In the genomic region with DNA sequence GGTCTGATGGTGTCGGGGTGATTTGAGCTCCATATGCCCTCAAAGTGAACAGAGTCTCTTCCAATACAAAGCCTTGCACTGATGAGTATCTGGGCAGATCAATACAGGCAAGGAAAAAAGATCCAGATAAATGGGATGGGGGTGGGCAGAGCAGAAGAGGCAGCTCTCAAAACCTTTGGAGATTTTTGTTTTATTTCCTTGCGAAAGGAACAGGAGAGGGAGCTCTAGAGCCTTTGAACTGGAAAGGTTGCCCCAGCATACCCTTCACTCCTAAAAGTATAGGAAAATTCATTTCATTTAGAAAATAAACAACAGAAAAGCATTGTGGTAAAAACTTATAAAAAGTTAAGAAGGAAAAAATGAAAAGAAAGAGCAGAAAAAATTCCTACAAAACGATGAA, we compare ENCODE assay signal across 8 cellular contexts. TPM values are rescaled to one million over a fixed set of nuclear protein-coding genes. Genes with fewer than 3 reads are reported as not detected.
DNase-seq lines count a peak whose midpoint lies in the region; ATAC-seq and TF ChIP-seq lines count a peak whose summit lies in the region.
"Had no signal": no experiment of that assay in that cellular context is flagged by ENCODE, and none has a peak within 500 bp of the region (broad histone marks: within the 10 kb centered on the region; RNA-seq: fewer than 3 reads in every experiment).

No MANE protein-coding gene starts in this region.

- in situ Hi-C loops in mammary epithelial cell (cut with MboI; ENCODE audit: low sequenced_read_pairs in 2 of 2): no loop called here

- no TSS peak for BruUV-seq in mammary epithelial cell (replicated peaks; lab: Mats Ljungman, UMichigan)

- H3K4me3 ChIP-seq in NB4 (ENCODE audit: low read depth, low read length) (no peak overlapping the region), mammary epithelial cell (replicated peaks in 1 of 3; ENCODE audit: insufficient read depth in 1 of 3, low read depth in 2 of 3, low read length in 3 of 3) (no peak overlapping the region)

- no peaks in the 10 kb centered on the region for H3K9me3 ChIP-seq in mammary epithelial cell (replicated peaks; ENCODE audit: insufficient read depth, low read length)

- peak overlapping the region; percentile 70 for H2AFZ ChIP-seq in mammary epithelial cell (ENCODE audit: low read depth, low read length)

- 44% methylated on average over 3 of the region's 3 CpGs for WGBS in mammary epithelial cell (ENCODE audit: low coverage, missing lambda C conversion rate)

- H3K36me3 Mint-ChIP-seq in progenitor cell of endocrine pancreas (ENCODE audit: insufficient read depth): no peaks in the 10 kb centered on the region
- no peaks in the 10 kb centered on the region for H3K36me3 Mint-ChIP-seq in activated T-helper 1 cell treated with anti-CD3 and anti-CD28 coated beads, Interleukin-12 subunit alpha, Interleukin-12 subunit beta, Interleukin-2, Interleukin-4 antibody, amounts not matched to agents 30 ng/mL and 10 ng/mL and 1 ng/mL, durations not matched to agents 14 hours and 24 hours and 36 hours (ENCODE audit: low read depth)

- peaks cover 5% of the 10 kb centered on the region for H3K4me1 ChIP-seq in mammary epithelial cell (ENCODE audit: insufficient read depth, low read length)

- CTCF ChIA-PET in GM10248 (lab: Yijun Ruan, JAX): interaction anchor here (0.9 to 2.8 kb wide), 10 partner anchors 9 to 451 kb away, joined by 3 to 17 read pairs (median 4); no protein-coding TSS in a partner anchor
- CTCF ChIA-PET in mammary epithelial cell (lab: Charles Lee; ENCODE audit: low non-redundant PET): interaction anchor here (0.5 to 1.3 kb wide), 6 partner anchors 54 to 261 kb away, joined by 3 to 18 read pairs (median 4); no protein-coding TSS in a partner anchor

- no peaks in the 10 kb centered on the region for H3K36me3 ChIP-seq in mammary epithelial cell (ENCODE audit: insufficient read depth, low read length)

- peak; percentile 11 for TF ChIP-seq CTCF in GM10248 (IDR thresholded peaks at IDR 0.05; ENCODE audit: control extremely low read depth, extremely low read depth, low read depth, missing control alignments)
- peak; percentile 38 for TF ChIP-seq CTCF in NB4 (IDR thresholded peaks at IDR 0.05; ENCODE audit: low read depth, low read length)
- TF ChIP-seq CTCF in mammary epithelial cell (conservative IDR thresholded peaks at IDR 0.05 in 1 of 2, IDR thresholded peaks at IDR 0.05 in 1 of 2; ENCODE audit: extremely low read depth in 1 of 2, insufficient read depth in 1 of 2, low read depth in 1 of 2, low read length in 2 of 2): peak in 1 of 2 donors; percentile 62
- TF ChIP-seq CTCF in progenitor cell of endocrine pancreas (IDR thresholded peaks at IDR 0.05; ENCODE audit: unreplicated experiment): peak; percentile 48

- no peaks in the 10 kb centered on the region for H3K79me2 ChIP-seq in mammary epithelial cell (ENCODE audit: insufficient read depth, low read length)

- dilution Hi-C loops in mammary epithelial cell (cut with HindIII; ENCODE audit: low sequenced_read_pairs): no loop called here

- intact Hi-C loops in mammary epithelial cell (cut with micrococcal nuclease): loop anchor here (1.0 kb wide), 4 partner anchors 54 to 451 kb away; no protein-coding TSS in a partner anchor
- intact Hi-C loops in activated T-helper 1 cell treated with anti-CD3 and anti-CD28 coated beads, Interleukin-12 subunit alpha, Interleukin-12 subunit beta, Interleukin-2, Interleukin-4 antibody, amounts not matched to agents 30 ng/mL and 10 ng/mL and 1 ng/mL, durations not matched to agents 14 hours and 24 hours and 36 hours (cut with micrococcal nuclease): loop anchor here (2.0 kb wide), 1 partner anchor 202 kb away; no protein-coding TSS in a partner anchor

- ATAC-seq in GM18907 (IDR thresholded peaks at IDR 0.05; ENCODE audit: unreplicated experiment): no peak

- no peak overlapping the region for H3K27ac Mint-ChIP-seq in progenitor cell of endocrine pancreas
- no peak overlapping the region for H3K27ac Mint-ChIP-seq in activated T-helper 1 cell treated with anti-CD3 and anti-CD28 coated beads, Interleukin-12 subunit alpha, Interleukin-12 subunit beta, Interleukin-2, Interleukin-4 antibody, amounts not matched to agents 30 ng/mL and 10 ng/mL and 1 ng/mL, durations not matched to agents 14 hours and 24 hours and 36 hours

- H3K4me2 ChIP-seq in mammary epithelial cell (ENCODE audit: insufficient read depth, low read depth, low read length): peak overlapping the region; percentile 56

- no peak overlapping the region for H3K4me3 Mint-ChIP-seq in progenitor cell of endocrine pancreas (ENCODE audit: low read depth)
- no peak overlapping the region for H3K4me3 Mint-ChIP-seq in activated T-helper 1 cell treated with anti-CD3 and anti-CD28 coated beads, Interleukin-12 subunit alpha, Interleukin-12 subunit beta, Interleukin-2, Interleukin-4 antibody, amounts not matched to agents 30 ng/mL and 10 ng/mL and 1 ng/mL, durations not matched to agents 14 hours and 24 hours and 36 hours

- peaks cover 5% of the 10 kb centered on the region for H3K9me3 Mint-ChIP-seq in progenitor cell of endocrine pancreas (ENCODE audit: low read depth)
- no peaks in the 10 kb centered on the region for H3K9me3 Mint-ChIP-seq in activated T-helper 1 cell treated with anti-CD3 and anti-CD28 coated beads, Interleukin-12 subunit alpha, Interleukin-12 subunit beta, Interleukin-2, Interleukin-4 antibody, amounts not matched to agents 30 ng/mL and 10 ng/mL and 1 ng/mL, durations not matched to agents 14 hours and 24 hours and 36 hours

- H3K27ac ChIP-seq in mammary epithelial cell (ENCODE audit: insufficient read depth, low read depth, low read length): no peak overlapping the region

- DNase-seq in GM10248 (ENCODE audit: extremely low spot score) (no peak), NB4 (ENCODE audit: low read depth) (peak; percentile 54), mammary epithelial cell (no peak), progenitor cell of endocrine pancreas (ENCODE audit: low spot score, unreplicated experiment) (no peak), NCI-H2029 treated with DMSO at 0.1 percent for 48 hours (lab: John Stamatoyannopoulos, UW) (no peak)
- no peak for DNase-seq in activated T-helper 1 cell treated with anti-CD3 and anti-CD28 coated beads, Interleukin-12 subunit alpha, Interleukin-12 subunit beta, Interleukin-2, Interleukin-4 antibody, amounts not matched to agents 30 ng/mL and 10 ng/mL and 1 ng/mL, durations not matched to agents 14 hours and 24 hours and 36 hours (ENCODE audit: low spot score)
- DNase-seq: kidney glomerular epithelial cell had no signal

- POLR2A ChIA-PET in GM10248 (lab: Yijun Ruan, JAX): no interaction called here

- H3K27me3 Mint-ChIP-seq in progenitor cell of endocrine pancreas: peaks cover 21% of the 10 kb centered on the region
- H3K27me3 Mint-ChIP-seq in activated T-helper 1 cell treated with anti-CD3 and anti-CD28 coated beads, Interleukin-12 subunit alpha, Interleukin-12 subunit beta, Interleukin-2, Interleukin-4 antibody, amounts not matched to agents 30 ng/mL and 10 ng/mL and 1 ng/mL, durations not matched to agents 14 hours and 24 hours and 36 hours (ENCODE audit: insufficient read depth): peaks cover 18% of the 10 kb centered on the region

- no peaks in the 10 kb centered on the region for H4K20me1 ChIP-seq in mammary epithelial cell (ENCODE audit: insufficient read depth, low read length)

- H3K4me1 Mint-ChIP-seq in progenitor cell of endocrine pancreas (ENCODE audit: low read depth): peaks cover 10% of the 10 kb centered on the region
- H3K4me1 Mint-ChIP-seq in activated T-helper 1 cell treated with anti-CD3 and anti-CD28 coated beads, Interleukin-12 subunit alpha, Interleukin-12 subunit beta, Interleukin-2, Interleukin-4 antibody, amounts not matched to agents 30 ng/mL and 10 ng/mL and 1 ng/mL, durations not matched to agents 14 hours and 24 hours and 36 hours (ENCODE audit: low read depth): no peaks in the 10 kb centered on the region

- H3K27me3 ChIP-seq in mammary epithelial cell (ENCODE audit: insufficient read depth, low read length): no peaks in the 10 kb centered on the region

- TF ChIP-seq POLR2A in NB4 (IDR thresholded peaks at IDR 0.05; ENCODE audit: extremely low read depth, insufficient read length): no peak

- no peak overlapping the region for H3K9ac ChIP-seq in mammary epithelial cell (ENCODE audit: insufficient read depth, low read length)

RNA-seq across cellular contexts. Expression of a gene that starts 31.4 kb away (rescaled TPM):
- total RNA-seq in mammary epithelial cell (not detected), progenitor cell of endocrine pancreas (0.72 and 1.4 TPM in 2 replicates)
- polyA plus RNA-seq in mammary epithelial cell: not detected
- not detected for polyA minus RNA-seq in mammary epithelial cell
- total RNA-seq in activated T-helper 1 cell treated with anti-CD3 and anti-CD28 coated beads, Interleukin-12 subunit alpha, Interleukin-12 subunit beta, Interleukin-2, Interleukin-4 antibody, amounts not matched to agents 30 ng/mL and 10 ng/mL and 1 ng/mL, durations not matched to agents 14 hours and 24 hours and 36 hours: not detected in 2 replicates
